ENCODE assay signal across 20 cellular contexts in genomic region chr13:33940898-33941297, GRCh38.
DNase-seq lines count a peak whose midpoint lies in the region; ATAC-seq and TF ChIP-seq lines count a peak whose summit lies in the region.
"Had no signal": no experiment of that assay in that cellular context is flagged by ENCODE, and none has a peak within 500 bp of the region (broad histone marks: within the 10 kb centered on the region; RNA-seq: fewer than 3 reads in every experiment).

No MANE protein-coding gene starts in this region.

- H3K9me3 Mint-ChIP-seq in activated CD4-positive, alpha-beta T cell treated with anti-CD3 and anti-CD28 coated beads for 36 hours (ENCODE audit: low read depth) = no peaks in the 10 kb centered on the region
- H3K9me3 Mint-ChIP-seq: activated naive CD4-positive, alpha-beta T cell treated with anti-CD3 and anti-CD28 coated beads, Interleukin-2, amount 10 ng/mL, durations not matched to agents 7 days and 5 days; CD4-positive, alpha-beta T cell; naive thymus-derived CD8-positive, alpha-beta T cell had no signal

- no peak overlapping the region for H3K4me3 ChIP-seq in choroid plexus epithelial cell (ENCODE audit: low read depth, low read length)
- H3K4me3 ChIP-seq: A549, cardiac muscle cell had no signal

- DNase-seq in NCI-H748 (lab: John Stamatoyannopoulos, UW; ENCODE audit: unreplicated experiment) (peak; percentile 48), NCI-H748 treated with DMSO at 0.1 percent for 48 hours (lab: John Stamatoyannopoulos, UW) (no peak), choroid plexus epithelial cell (ENCODE audit: low read depth) (peak; percentile 35), islet precursor cell (peak; percentile 97), DMS53 (lab: John Stamatoyannopoulos, UW) (no peak), inferior parietal cortex (ENCODE audit: extremely low spot score) (no peak)
- no peak for DNase-seq in activated CD4-positive, alpha-beta T cell treated with anti-CD3 and anti-CD28 coated beads for 36 hours
- no peak for DNase-seq in activated CD4-positive, alpha-beta T cell treated with anti-CD3 and anti-CD28 coated beads, Interleukin-2, amount 50 U/mL, for 4 hours
- DNase-seq: activated CD4-positive, CD25-positive, alpha-beta regulatory T cell; activated naive CD4-positive, alpha-beta T cell treated with anti-CD3 and anti-CD28 coated beads, Interleukin-2, amount 10 ng/mL, durations not matched to agents 7 days and 5 days; CD4-positive, alpha-beta T cell; GDM1; head of caudate nucleus; left cardiac atrium; naive thymus-derived CD8-positive, alpha-beta T cell; NCI-H187 treated with DMSO at 0.1 percent for 48 hours; substantia nigra; T-helper 1 cell had no signal

- H3K27me3 Mint-ChIP-seq in activated CD4-positive, alpha-beta T cell treated with anti-CD3 and anti-CD28 coated beads for 36 hours = no peaks in the 10 kb centered on the region
- H3K27me3 Mint-ChIP-seq: activated naive CD4-positive, alpha-beta T cell treated with anti-CD3 and anti-CD28 coated beads, Interleukin-2, amount 10 ng/mL, durations not matched to agents 7 days and 5 days; CD4-positive, alpha-beta T cell; naive thymus-derived CD8-positive, alpha-beta T cell had no signal

- intact Hi-C loops in activated CD4-positive, alpha-beta T cell treated with anti-CD3 and anti-CD28 coated beads for 36 hours (cut with DNase I, micrococcal nuclease) = no loop called here

- H3K36me3 Mint-ChIP-seq in activated CD4-positive, alpha-beta T cell treated with anti-CD3 and anti-CD28 coated beads for 36 hours (ENCODE audit: low read depth) = peaks cover 2% of the 10 kb centered on the region
- H3K36me3 Mint-ChIP-seq: activated naive CD4-positive, alpha-beta T cell treated with anti-CD3 and anti-CD28 coated beads, Interleukin-2, amount 10 ng/mL, durations not matched to agents 7 days and 5 days; naive thymus-derived CD8-positive, alpha-beta T cell had no signal

- POLR2A ChIA-PET in activated CD4-positive, alpha-beta T cell treated with anti-CD3 and anti-CD28 coated beads for 36 hours (lab: Charles Lee) = no interaction called here

- CTCF ChIA-PET in activated CD4-positive, alpha-beta T cell treated with anti-CD3 and anti-CD28 coated beads for 36 hours (lab: Charles Lee) = interaction anchor here (0.7 kb wide), 1 partner anchor 229 kb away, joined by 3 read pairs; no protein-coding TSS in a partner anchor

- no peak overlapping the region for H3K4me3 Mint-ChIP-seq in activated CD4-positive, alpha-beta T cell treated with anti-CD3 and anti-CD28 coated beads for 36 hours
- H3K4me3 Mint-ChIP-seq: activated naive CD4-positive, alpha-beta T cell treated with anti-CD3 and anti-CD28 coated beads, Interleukin-2, amount 10 ng/mL, durations not matched to agents 7 days and 5 days; CD4-positive, alpha-beta T cell; naive thymus-derived CD8-positive, alpha-beta T cell had no signal

- no peaks in the 10 kb centered on the region for H3K4me1 Mint-ChIP-seq in activated CD4-positive, alpha-beta T cell treated with anti-CD3 and anti-CD28 coated beads for 36 hours
- H3K4me1 Mint-ChIP-seq: activated naive CD4-positive, alpha-beta T cell treated with anti-CD3 and anti-CD28 coated beads, Interleukin-2, amount 10 ng/mL, durations not matched to agents 7 days and 5 days; naive thymus-derived CD8-positive, alpha-beta T cell had no signal

- ATAC-seq in activated CD4-positive, alpha-beta T cell treated with anti-CD3 and anti-CD28 coated beads for 36 hours = no peak
- ATAC-seq: A549; left cardiac atrium; naive thymus-derived CD8-positive, alpha-beta T cell had no signal

- no peak for TF ChIP-seq CTCF in choroid plexus epithelial cell (conservative IDR thresholded peaks at IDR 0.05; ENCODE audit: low read depth, low read length)

- H3K27ac Mint-ChIP-seq in activated CD4-positive, alpha-beta T cell treated with anti-CD3 and anti-CD28 coated beads for 36 hours = no peak overlapping the region
- H3K27ac Mint-ChIP-seq: activated naive CD4-positive, alpha-beta T cell treated with anti-CD3 and anti-CD28 coated beads, Interleukin-2, amount 10 ng/mL, durations not matched to agents 7 days and 5 days; CD4-positive, alpha-beta T cell; naive thymus-derived CD8-positive, alpha-beta T cell had no signal

Comparison
In these comparisons a context has a peak if more than half of its experiments do, and no peak if none do; other contexts are left out.
1. DNase-seq: peak in NCI-H748 (single experiment), choroid plexus epithelial cell (single experiment) and islet precursor cell (single experiment); none in NCI-H748 treated with DMSO at 0.1 percent for 48 hours (single experiment), activated CD4-positive, alpha-beta T cell treated with anti-CD3 and anti-CD28 coated beads for 36 hours (single experiment), activated CD4-positive, alpha-beta T cell treated with anti-CD3 and anti-CD28 coated beads, Interleukin-2, amount 50 U/mL, for 4 hours (0 of 2), DMS53 (single experiment) and inferior parietal cortex (single experiment).